Comparison of ENCODE assay signal across 14 cellular contexts in the genomic region with DNA sequence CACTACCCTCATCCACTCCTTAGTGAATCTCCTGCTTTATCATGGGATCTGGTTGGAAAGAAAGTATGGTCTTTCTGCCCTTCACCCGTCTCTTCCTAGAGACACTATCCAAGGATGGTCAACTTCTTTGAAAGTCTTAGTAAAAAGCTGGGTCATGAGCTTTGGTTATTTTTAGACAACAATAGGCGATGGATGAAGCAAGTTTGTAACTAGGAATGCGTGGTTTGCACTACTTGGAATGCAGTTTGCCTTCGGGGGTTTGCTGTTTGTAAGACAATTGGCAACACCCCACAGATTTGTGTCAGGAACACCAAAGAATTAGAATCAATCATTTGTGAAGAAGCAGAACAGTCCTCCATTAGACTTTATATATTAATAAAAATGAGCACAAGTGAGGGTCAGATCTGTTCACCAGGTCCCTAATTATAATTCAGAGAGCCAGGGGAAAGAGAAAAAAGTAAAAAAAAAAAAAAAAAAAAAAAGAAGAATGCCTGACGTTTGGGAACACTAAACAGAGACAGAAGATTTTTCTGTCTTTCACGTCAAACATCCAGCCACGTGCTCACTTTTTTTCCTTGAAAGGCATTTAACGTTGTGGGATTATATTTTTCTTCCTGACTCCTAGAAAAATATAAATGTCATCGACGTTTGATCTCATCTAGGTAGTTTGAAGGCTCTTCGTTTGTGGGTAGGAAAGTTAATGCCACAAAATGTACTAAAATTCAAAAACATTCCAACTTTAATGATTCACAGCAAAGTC.
DNase-seq lines count a peak whose midpoint lies in the region; ATAC-seq, FAIRE-seq and TF ChIP-seq lines count a peak whose summit lies in the region.
"Had no signal": no experiment of that assay in that cellular context is flagged by ENCODE, and none has a peak within 500 bp of the region (broad histone marks: within the 10 kb centered on the region; RNA-seq: fewer than 3 reads in every experiment).

No MANE protein-coding gene starts in this region.

- H3K27me3 ChIP-seq in BJ (ENCODE audit: control insufficient read depth, insufficient read depth, low read length) (no peaks in the 10 kb centered on the region), PC-9 (ENCODE audit: insufficient read depth, low read depth) (no peaks in the 10 kb centered on the region), H1 (replicated peaks in 1 of 4; ENCODE audit: control insufficient read depth in 3 of 4, extremely low read depth in 1 of 4, insufficient read depth in 3 of 4, low read length in 3 of 4) (peaks cover 0 to 10% (median 5%) of the 10 kb centered on the region in 4 experiments; a peak in 5 of 7 replicates), WERI-Rb-1 (ENCODE audit: insufficient read depth, low read depth, severe bottlenecking) (no peaks in the 10 kb centered on the region)

- H3K79me1 ChIP-seq in H1 (ENCODE audit: low read depth, low read length) = no peaks in the 10 kb centered on the region

- no peaks in the 10 kb centered on the region for H3K36me3 Mint-ChIP-seq in mesothelial cell of epicardium
- H3K36me3 Mint-ChIP-seq: activated naive CD4-positive, alpha-beta T cell treated with anti-CD3 and anti-CD28 coated beads, Interleukin-2, amount 50 U/mL, for 24 hours had no signal

- 73% methylated on average over 11 of the region's 11 CpGs; no CpG with 5 or more reads in 1 of the 2 experiments for whole genome bisulfite sequencing in H1 (ENCODE audit: extremely low coverage in 1 of 2, insufficient coverage in 1 of 2, insufficient read length in 1 of 2, insufficient replicate concordance in 2 of 2, low coverage in 1 of 2, low lambda C conversion rate in 2 of 2, missing lambda C conversion rate in 1 of 2), 2 experiments

- H3K4me1 Mint-ChIP-seq in mesothelial cell of epicardium = peaks cover 25% of the 10 kb centered on the region
- H3K4me1 Mint-ChIP-seq: activated naive CD4-positive, alpha-beta T cell treated with anti-CD3 and anti-CD28 coated beads, Interleukin-2, amount 50 U/mL, for 24 hours had no signal

- H4K5ac ChIP-seq in H1 (ENCODE audit: insufficient read length, low read depth, low read length) = no peak overlapping the region

- no peak overlapping the region for H3K23ac ChIP-seq in H1 (ENCODE audit: insufficient read length)

- H3K9me3 Mint-ChIP-seq in mesothelial cell of epicardium = no peaks in the 10 kb centered on the region
- H3K9me3 Mint-ChIP-seq: activated naive CD4-positive, alpha-beta T cell treated with anti-CD3 and anti-CD28 coated beads, Interleukin-2, amount 50 U/mL, for 24 hours had no signal

- H2BK5ac ChIP-seq in H1 (ENCODE audit: low read depth, low read length) = no peak overlapping the region

- H3K9me2 ChIP-seq in PC-9 (ENCODE audit: insufficient read depth) = no peaks in the 10 kb centered on the region

- no peaks in the 10 kb centered on the region for H3K36me3 ChIP-seq in BJ (ENCODE audit: control insufficient read depth, insufficient read depth, low read length)
- no peaks in the 10 kb centered on the region for H3K36me3 ChIP-seq in PC-9 (ENCODE audit: low read depth)
- H3K36me3 ChIP-seq in H1 (ENCODE audit: control insufficient read depth in 2 of 4, insufficient read depth in 4 of 4, low read length in 3 of 4) = no peaks in the 10 kb centered on the region
- H3K36me3 ChIP-seq in WERI-Rb-1 = no peaks in the 10 kb centered on the region

- no peak overlapping the region for H3K4me3 ChIP-seq in BJ (ENCODE audit: low read depth, low read length)
- H3K4me3 ChIP-seq in PC-9 = no peak overlapping the region
- H3K4me3 ChIP-seq in H1 (ENCODE audit: extremely low read depth in 1 of 4, insufficient read depth in 2 of 4, low read depth in 3 of 4, low read length in 4 of 4) = no peak overlapping the region
- no peak overlapping the region for H3K4me3 ChIP-seq in WERI-Rb-1 (ENCODE audit: low read depth, low read length)

- TF ChIP-seq POLR2A in H1 (IDR thresholded peaks at IDR 0.05; ENCODE audit: control extremely low read depth in 1 of 2, low read depth in 2 of 2, low read length in 2 of 2) = no peak

- DNase-seq in BJ (ENCODE audit: low read depth) (peak; percentile 32), PC-9 (peak; percentile 10 to 51), H1 (ENCODE audit: low read depth in 1 of 2, low spot score in 2 of 2) (no peak), mesothelial cell of epicardium (ENCODE audit: low spot score in 2 of 2, unreplicated experiment in 2 of 2) (no peak), SIG-M5 (lab: John Stamatoyannopoulos, UW) (no peak), OCI-M1 (lab: John Stamatoyannopoulos, UW) (no peak), WERI-Rb-1 (no peak)
- DNase-seq: GDM1, left colon, NCI-H187 treated with DMSO at 0.1 percent for 48 hours, NCI-H526, RPMI8226 had no signal

- H4K91ac ChIP-seq in H1 (replicated peaks; ENCODE audit: insufficient read length, low read length) = no peak overlapping the region

- no peaks in the 10 kb centered on the region for H3F3A ChIP-seq in PC-9 (ENCODE audit: insufficient read depth, low read depth)

- TF ChIP-seq CTCF in BJ (IDR thresholded peaks at IDR 0.05; ENCODE audit: insufficient read depth, low read depth, low read length) = no peak
- no peak for TF ChIP-seq CTCF in PC-9 (conservative IDR thresholded peaks at IDR 0.05)
- TF ChIP-seq CTCF in H1 (IDR thresholded peaks at IDR 0.05; ENCODE audit: control extremely low read depth in 1 of 3, insufficient read depth in 1 of 3, low read depth in 1 of 3, low read length in 3 of 3) = no peak
- no peak for TF ChIP-seq CTCF in mesothelial cell of epicardium (IDR thresholded peaks at IDR 0.05; ENCODE audit: unreplicated experiment)
- TF ChIP-seq CTCF in WERI-Rb-1 (IDR thresholded peaks at IDR 0.05; ENCODE audit: low read depth, low read length) = no peak

- H3K79me2 ChIP-seq in PC-9 (ENCODE audit: low read depth) = no peaks in the 10 kb centered on the region
- H3K79me2 ChIP-seq in H1 (ENCODE audit: control insufficient read depth in 1 of 2, insufficient read depth in 2 of 2, low read length in 2 of 2) = no peaks in the 10 kb centered on the region

- H3K27ac Mint-ChIP-seq in mesothelial cell of epicardium = peak overlapping the region; percentile 86
- H3K27ac Mint-ChIP-seq: activated naive CD4-positive, alpha-beta T cell treated with anti-CD3 and anti-CD28 coated beads, Interleukin-2, amount 50 U/mL, for 24 hours had no signal

- no peak for TF ChIP-seq EP300 in H1 (IDR thresholded peaks at IDR 0.05; ENCODE audit: borderline replicate concordance in 1 of 2, low read depth in 2 of 2, low read length in 2 of 2)

- POLR2A ChIA-PET in BJ (lab: Charles Lee) (no interaction called here), PC-9 (lab: Charles Lee; ENCODE audit: unreplicated experiment) (interaction anchor here (0.6 kb wide), 1 partner anchor 16 kb away, joined by 4 read pairs; no protein-coding TSS in a partner anchor), H1 (lab: Charles Lee; ENCODE audit: partially characterized antibody) (interaction anchor here (1.5 kb wide), 1 partner anchor 145 kb away, joined by 3 read pairs; no protein-coding TSS in a partner anchor)

- H4K20me1 ChIP-seq in PC-9 (ENCODE audit: insufficient read depth) = no peaks in the 10 kb centered on the region
- no peaks in the 10 kb centered on the region for H4K20me1 ChIP-seq in H1 (replicated peaks in 1 of 2; ENCODE audit: control insufficient read depth in 1 of 2, insufficient read depth in 2 of 2, low read length in 2 of 2)

- H3K27ac ChIP-seq in PC-9 (no peak overlapping the region), H1 (ENCODE audit: low read depth, low read length) (no peak overlapping the region), WERI-Rb-1 (no peak overlapping the region)

- peaks cover 7% of the 10 kb centered on the region for H3K4me1 ChIP-seq in PC-9 (replicated peaks; ENCODE audit: insufficient read depth)
- H3K4me1 ChIP-seq in H1 (replicated peaks in 1 of 4; ENCODE audit: control insufficient read depth in 3 of 4, insufficient read depth in 4 of 4, low read length in 3 of 4) = peaks cover 0 to 4% (median 2%) of the 10 kb centered on the region in 4 experiments; a peak in 2 of 7 replicates

- H3K56ac ChIP-seq in H1 (replicated peaks; ENCODE audit: insufficient read length, low read depth, low read length) = no peak overlapping the region

- no peak overlapping the region for H2BK120ac ChIP-seq in H1 (replicated peaks; ENCODE audit: low read depth, low read length)

- no peak for TF ChIP-seq RAD21 in H1 (IDR thresholded peaks at IDR 0.05 in 1 of 2, conservative IDR thresholded peaks at IDR 0.05 in 1 of 2; ENCODE audit: low read depth in 2 of 2, low read length in 2 of 2)

- H2BK12ac ChIP-seq in H1 (ENCODE audit: low read depth, low read length) = no peak overlapping the region

- no peak for FAIRE-seq in H1 (lab: Jason Lieb, UNC)

- intact Hi-C loops in PC-9 (cut with micrococcal nuclease; ENCODE audit: unreplicated experiment) = loop anchor here (10.0 kb wide), 1 partner anchor 289 kb away; no protein-coding TSS in a partner anchor

- H3K4ac ChIP-seq in H1 (replicated peaks; ENCODE audit: insufficient read length, low read depth, low read length) = no peak overlapping the region

- CTCF ChIA-PET in BJ (lab: Yijun Ruan, JAX) (interaction anchor here (1.0 to 6.6 kb wide), 5 partner anchors 16 to 252 kb away, joined by 3 to 45 read pairs (median 5); no protein-coding TSS in a partner anchor), PC-9 (lab: Charles Lee) (interaction anchor here (0.7 kb wide), 1 partner anchor 251 kb away, joined by 4 read pairs; no protein-coding TSS in a partner anchor), H1 (lab: Charles Lee; ENCODE audit: partially characterized antibody) (interaction anchor here (0.7 to 2.4 kb wide), 3 partner anchors 252 to 258 kb away, joined by 3 to 5 read pairs (median 4); no protein-coding TSS in a partner anchor)

- H2AFZ ChIP-seq in PC-9 (no peak overlapping the region), H1 (ENCODE audit: low read length) (peak overlapping the region; percentile 71; the same call in 1 of the 2 replicates)

- H4K8ac ChIP-seq in H1 (ENCODE audit: extremely low read depth, insufficient read depth, low read length) = no peak overlapping the region

- no peak overlapping the region for H3K4me3 Mint-ChIP-seq in mesothelial cell of epicardium
- H3K4me3 Mint-ChIP-seq: activated naive CD4-positive, alpha-beta T cell treated with anti-CD3 and anti-CD28 coated beads, Interleukin-2, amount 50 U/mL, for 24 hours had no signal

- H2BK20ac ChIP-seq in H1 (ENCODE audit: low read length) = no peak overlapping the region

- BruUV-seq in PC-9 (replicated peaks; lab: Mats Ljungman, UMichigan) = no TSS peak

- no peak overlapping the region for H3K9ac ChIP-seq in H1 (replicated peaks in 1 of 4; ENCODE audit: extremely low read depth in 1 of 4, low read depth in 3 of 4, low read length in 3 of 4)

- no peaks in the 10 kb centered on the region for H3K23me2 ChIP-seq in H1 (ENCODE audit: low read depth, low read length)

- H3K4me2 ChIP-seq in PC-9 (no peak overlapping the region), H1 (ENCODE audit: insufficient read depth in 1 of 2, low read depth in 2 of 2, low read length in 2 of 2) (no peak overlapping the region; a peak in 1 of 4 replicates)

- no peak for ATAC-seq in HG02642 (IDR thresholded peaks at IDR 0.05; ENCODE audit: poor library complexity, unreplicated experiment)
- ATAC-seq: left colon had no signal

- no peak overlapping the region for H3K18ac ChIP-seq in H1 (ENCODE audit: extremely low read depth, low read length)

- H3K27me3 Mint-ChIP-seq in mesothelial cell of epicardium (ENCODE audit: low read depth) = peaks cover 2% of the 10 kb centered on the region
- H3K27me3 Mint-ChIP-seq: activated naive CD4-positive, alpha-beta T cell treated with anti-CD3 and anti-CD28 coated beads, Interleukin-2, amount 50 U/mL, for 24 hours had no signal

- H3K14ac ChIP-seq in H1 (ENCODE audit: insufficient read length) = no peak overlapping the region

- H2AK5ac ChIP-seq in H1 (ENCODE audit: low read depth, low read length) = no peak overlapping the region

- no peak overlapping the region for H2BK15ac ChIP-seq in H1 (ENCODE audit: low read length)

- H3K9me3 ChIP-seq in PC-9 (ENCODE audit: insufficient read depth, low read depth) (no peaks in the 10 kb centered on the region), H1 (ENCODE audit: insufficient read depth in 2 of 2, low read depth in 1 of 2, low read length in 1 of 2) (no peaks in the 10 kb centered on the region; a peak in 1 of 4 replicates), WERI-Rb-1 (ENCODE audit: severe bottlenecking) (no peaks in the 10 kb centered on the region)

Comparison
In these comparisons a context has a peak if more than half of its experiments do, and no peak if none do; other contexts are left out.
1. DNase-seq: peak in BJ (single experiment) and PC-9 (2 of 2); none in H1 (0 of 2), mesothelial cell of epicardium (0 of 2), SIG-M5 (single experiment), OCI-M1 (single experiment) and WERI-Rb-1 (single experiment).